5 cellular contexts compared by ENCODE assay signal in the genomic region with DNA sequence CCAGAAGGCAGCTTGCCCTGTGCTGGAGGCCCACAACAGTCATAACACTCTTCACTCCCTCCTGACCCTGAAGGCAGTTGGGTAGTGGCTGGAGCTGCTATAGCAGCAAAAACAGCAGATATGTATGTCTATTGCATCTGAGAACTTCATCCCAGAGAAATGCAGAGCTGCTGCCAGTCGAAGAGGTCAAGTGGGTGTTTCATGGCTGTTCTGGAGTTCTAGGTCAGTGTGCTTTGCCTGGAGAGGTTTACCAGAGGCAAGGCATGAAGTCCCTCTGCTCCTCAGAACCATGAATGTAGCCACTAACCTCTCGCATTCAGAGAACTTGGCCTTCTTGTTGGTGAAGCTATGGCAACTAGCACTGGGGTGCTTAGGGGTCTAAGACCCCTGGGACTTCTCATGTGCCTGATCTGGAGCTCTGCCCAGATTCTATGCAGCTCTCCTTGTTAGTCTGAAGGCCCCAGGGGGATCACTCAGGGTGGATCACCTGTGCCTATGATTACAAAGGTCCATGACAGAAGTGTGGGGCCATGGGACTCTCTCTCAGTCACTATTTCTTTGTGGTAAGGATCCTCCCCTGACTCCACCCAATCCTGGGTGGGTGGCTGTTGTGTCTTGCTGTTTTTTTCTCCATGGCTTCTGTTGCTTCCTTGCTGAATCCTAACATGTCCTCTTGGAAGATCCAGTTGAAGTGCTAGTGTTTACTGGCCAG.
DNase-seq lines count a peak whose midpoint lies in the region; ATAC-seq and TF ChIP-seq lines count a peak whose summit lies in the region.
"Not testable (repeated sequence)": the region's sequence is repeated elsewhere in the genome, so short reads cannot be mapped to it uniquely, and the experiment has no call there.

No MANE protein-coding gene starts in this region.

- not testable (repeated sequence) for H3F3A ChIP-seq in PC-3 (ENCODE audit: low read length, unreplicated experiment)

- not testable (repeated sequence) for TF ChIP-seq POLR2A in esophagus muscularis mucosa (IDR thresholded peaks at IDR 0.05; ENCODE audit: low read depth)

- CTCF ChIA-PET in PC-3 (lab: Charles Lee), result not testable (repeated sequence)

- H3K4me2 ChIP-seq in PC-3 (ENCODE audit: low read length), result not testable (repeated sequence)

- not testable (repeated sequence) for H3K4me1 ChIP-seq in PC-3 (ENCODE audit: insufficient read depth, low read length); esophagus muscularis mucosa

- H3K9me2 ChIP-seq in PC-3 (replicated peaks; ENCODE audit: low read length), result not testable (repeated sequence)

- H3K36me3 Mint-ChIP-seq in chondrocyte (ENCODE audit: low read depth), result not testable (repeated sequence)

- WGBS in esophagus muscularis mucosa, result 36% methylated on average over 2 of the region's 2 CpGs

- H3K27me3 Mint-ChIP-seq in chondrocyte (ENCODE audit: low read depth), result not testable (repeated sequence)

- H3K9me3 ChIP-seq in PC-3 (ENCODE audit: low read length), result peaks cover 18% of the 10 kb centered on the region
- H3K9me3 ChIP-seq in esophagus muscularis mucosa, result peaks cover 0 to 18% (median 13%) of the 10 kb centered on the region in 4 donors

- intact Hi-C loops in PC-3 (cut with micrococcal nuclease); esophagus muscularis mucosa (cut with DNase I); Right ventricle myocardium inferior (cut with DNase I): not testable (repeated sequence)

- TF ChIP-seq CTCF in PC-3 (conservative IDR thresholded peaks at IDR 0.05; ENCODE audit: low read depth, low read length); chondrocyte (IDR thresholded peaks at IDR 0.05); esophagus muscularis mucosa (IDR thresholded peaks at IDR 0.05): not testable (repeated sequence)

- not testable (repeated sequence) for H3K27ac Mint-ChIP-seq in chondrocyte (ENCODE audit: unreplicated experiment)

- not testable (repeated sequence) for H3K4me3 Mint-ChIP-seq in chondrocyte (ENCODE audit: unreplicated experiment)

- not testable (repeated sequence) for H3K4me3 ChIP-seq in PC-3 (ENCODE audit: low read length); esophagus muscularis mucosa

- BruUV-seq in PC-3 (replicated peaks; lab: Mats Ljungman, UMichigan), result not testable (repeated sequence)

- ATAC-seq in PC-3, Right ventricle myocardium inferior: not testable (repeated sequence)

- not testable (repeated sequence) for TF ChIP-seq EP300 in esophagus muscularis mucosa (IDR thresholded peaks at IDR 0.05)

- not testable (repeated sequence) for H2AFZ ChIP-seq in PC-3 (ENCODE audit: low read length)

- H3K9me3 Mint-ChIP-seq in chondrocyte (ENCODE audit: low read depth), result peaks cover 48% of the 10 kb centered on the region

- H3K4me1 Mint-ChIP-seq in chondrocyte (ENCODE audit: low read depth), result not testable (repeated sequence)

- not testable (repeated sequence) for H3K9ac ChIP-seq in PC-3 (ENCODE audit: low read length)

- not testable (repeated sequence) for H3K79me2 ChIP-seq in PC-3 (ENCODE audit: low read length)

- H3K27me3 ChIP-seq in PC-3 (ENCODE audit: low read length); esophagus muscularis mucosa: not testable (repeated sequence)

- H3K27ac ChIP-seq in PC-3 (ENCODE audit: low read length); esophagus muscularis mucosa (replicated peaks in 1 of 4): not testable (repeated sequence)

- H4K20me1 ChIP-seq in PC-3 (ENCODE audit: low read length), result not testable (repeated sequence)

- not testable (repeated sequence) for H3K36me3 ChIP-seq in PC-3 (ENCODE audit: low read depth, low read length); esophagus muscularis mucosa

- POLR2A ChIA-PET in PC-3 (lab: Charles Lee; ENCODE audit: unreplicated experiment), result not testable (repeated sequence)

- peak; percentile 3 for DNase-seq in PC-3
- DNase-seq in activated effector memory CD4-positive, alpha-beta T cell treated with anti-CD3 and anti-CD28 coated beads, Interleukin-2, amount 50 U/mL, for 16 hours, result peak; percentile 59
- peak; percentile 46 for DNase-seq in chondrocyte (ENCODE audit: low spot score)
- DNase-seq in esophagus muscularis mucosa (ENCODE audit: extremely low spot score), result peak; percentile 93
- DNase-seq in Right ventricle myocardium inferior (ENCODE audit: missing footprints), result peak; percentile 13

Comparison
In these comparisons a context has a peak if more than half of its experiments do, and no peak if none do; other contexts are left out.
1. DNase-seq: peak in every context shown above with its lines; median percentile 93 in esophagus muscularis mucosa; 59 in activated effector memory CD4-positive, alpha-beta T cell treated with anti-CD3 and anti-CD28 coated beads, Interleukin-2, amount 50 U/mL, for 16 hours; 46 in chondrocyte; 13 in Right ventricle myocardium inferior; 3 in PC-3.